In genomic region chr5:81949479-81949878, GRCh38 we compare ENCODE assay signal across 11 cellular contexts. TPM values are rescaled to one million over a fixed set of nuclear protein-coding genes. Genes with fewer than 3 reads are reported as not detected.
DNase-seq lines count a peak whose midpoint lies in the region; TF ChIP-seq lines count a peak whose summit lies in the region.
"Had no signal": no experiment of that assay in that cellular context is flagged by ENCODE, and none has a peak within 500 bp of the region (broad histone marks: within the 10 kb centered on the region; RNA-seq: fewer than 3 reads in every experiment).

No MANE protein-coding gene starts in this region.

- peaks cover 33% of the 10 kb centered on the region for H3K4me1 Mint-ChIP-seq in brain

- no peaks in the 10 kb centered on the region for H4K20me1 ChIP-seq in fibroblast of lung (ENCODE audit: control insufficient read depth, extremely low read depth, insufficient read depth, low read length)
- H4K20me1 ChIP-seq: BLaER1 treated with 17β-estradiol and CSF1 and Interleukin-3, amounts not matched to agents 10 nM and 100 nM had no signal

- no peak overlapping the region for H3K4me3 Mint-ChIP-seq in brain
- H3K4me3 Mint-ChIP-seq: CD4-positive, CD25-positive, alpha-beta regulatory T cell had no signal

- H3K27me3 Mint-ChIP-seq in brain, result no peaks in the 10 kb centered on the region
- H3K27me3 Mint-ChIP-seq: CD4-positive, CD25-positive, alpha-beta regulatory T cell had no signal

- H3K4me2 ChIP-seq in fibroblast of lung (ENCODE audit: extremely low read depth, insufficient read depth, low read length), result no peak overlapping the region
- H3K4me2 ChIP-seq: BLaER1 treated with 17β-estradiol and CSF1 and Interleukin-3, amounts not matched to agents 10 nM and 100 nM had no signal

- no peaks in the 10 kb centered on the region for H3K79me2 ChIP-seq in fibroblast of lung (ENCODE audit: control insufficient read depth, insufficient read depth, low read length)

- H3K9ac ChIP-seq in fibroblast of lung (ENCODE audit: insufficient read depth, low read length), result no peak overlapping the region
- H3K9ac ChIP-seq: BLaER1 treated with 17β-estradiol and CSF1 and Interleukin-3, amounts not matched to agents 10 nM and 100 nM had no signal

- no peak for TF ChIP-seq CTCF in brain (conservative IDR thresholded peaks at IDR 0.05)
- no peak for TF ChIP-seq CTCF in fibroblast of lung (conservative IDR thresholded peaks at IDR 0.05 in 1 of 2, IDR thresholded peaks at IDR 0.05 in 1 of 2; ENCODE audit: low read depth in 1 of 2, low read length in 2 of 2)
- no peak for TF ChIP-seq CTCF in retinal pigment epithelial cell (conservative IDR thresholded peaks at IDR 0.05; ENCODE audit: low read depth, low read length)

- no peak overlapping the region for H2AFZ ChIP-seq in fibroblast of lung (ENCODE audit: low read length)

- H3K36me3 Mint-ChIP-seq in brain, result no peaks in the 10 kb centered on the region
- H3K36me3 Mint-ChIP-seq: CD4-positive, CD25-positive, alpha-beta regulatory T cell had no signal

- no peaks in the 10 kb centered on the region for H3K4me1 ChIP-seq in fibroblast of lung (ENCODE audit: control insufficient read depth, extremely low read depth, insufficient read depth, low read length)
- H3K4me1 ChIP-seq: BLaER1 treated with 17β-estradiol and CSF1 and Interleukin-3, amounts not matched to agents 10 nM and 100 nM had no signal

- DNase-seq in HCEC 1CT, result peak; percentile 29
- peak; percentile 12 to 57 for DNase-seq in fibroblast of lung (ENCODE audit: low read depth in 2 of 2)
- DNase-seq in retinal pigment epithelial cell (ENCODE audit: low read depth), result peak; percentile 34
- DNase-seq in activated CD4-positive, alpha-beta T cell treated with anti-CD3 and anti-CD28 coated beads for 4 hours, result no peak
- no peak for DNase-seq in NAMALWA (ENCODE audit: low spot score)
- DNase-seq in NOMO-1 treated with DMSO at 0.1 percent for 48 hours (lab: John Stamatoyannopoulos, UW; ENCODE audit: unreplicated experiment), result no peak
- DNase-seq: 8988T; CD4-positive, CD25-positive, alpha-beta regulatory T cell; DMS53 had no signal

- H3K27ac ChIP-seq in fibroblast of lung (ENCODE audit: insufficient read depth, low read length), result no peak overlapping the region
- H3K27ac ChIP-seq: BLaER1 treated with 17β-estradiol and CSF1 and Interleukin-3, amounts not matched to agents 10 nM and 100 nM had no signal

- H3K27me3 ChIP-seq in fibroblast of lung (ENCODE audit: control insufficient read depth, insufficient read depth, low read length), result no peaks in the 10 kb centered on the region
- H3K27me3 ChIP-seq: BLaER1 treated with 17β-estradiol and CSF1 and Interleukin-3, amounts not matched to agents 10 nM and 100 nM had no signal

- no peaks in the 10 kb centered on the region for H3K36me3 ChIP-seq in fibroblast of lung (ENCODE audit: control insufficient read depth, insufficient read depth, low read length)
- H3K36me3 ChIP-seq: BLaER1 treated with 17β-estradiol and CSF1 and Interleukin-3, amounts not matched to agents 10 nM and 100 nM had no signal

- H3K4me3 ChIP-seq in fibroblast of lung (replicated peaks in 1 of 4; ENCODE audit: control extremely low read depth in 1 of 4, insufficient read depth in 1 of 4, low read depth in 3 of 4, low read length in 4 of 4), result no peak overlapping the region
- no peak overlapping the region for H3K4me3 ChIP-seq in retinal pigment epithelial cell (ENCODE audit: low read length)
- H3K4me3 ChIP-seq: BLaER1 treated with 17β-estradiol and CSF1 and Interleukin-3, amounts not matched to agents 10 nM and 100 nM had no signal

- peak overlapping the region in 3 of 5 experiments; percentile 6 to 72 (median 56) for H3K27ac Mint-ChIP-seq in brain
- H3K27ac Mint-ChIP-seq: CD4-positive, CD25-positive, alpha-beta regulatory T cell had no signal

- H3K9me3 Mint-ChIP-seq in brain, result peaks cover 2 to 11% (median 3%) of the 10 kb centered on the region in 5 experiments

- no peaks in the 10 kb centered on the region for H3K9me3 ChIP-seq in fibroblast of lung (ENCODE audit: control insufficient read depth, insufficient read depth, low read depth, low read length)

RNA-seq across cellular contexts. Expression of gene ATG10, which starts 22.3 kb away (rescaled TPM):
- 4.3 TPM for polyA plus RNA-seq in brain (ENCODE audit: insufficient read depth, low read depth, low replicate concordance)
- total RNA-seq in fibroblast of lung, result 8.7 and 8.8 TPM in 2 replicates
- 2.5 and 3.1 TPM in 2 replicates for polyA plus RNA-seq in fibroblast of lung
- 3.6 and 6.4 TPM in 2 replicates for polyA plus RNA-seq in fibroblast of lung (2012)
- polyA minus RNA-seq in fibroblast of lung (ENCODE audit: low replicate concordance), result not detected in 2 replicates

Comparison
In these comparisons a context has a peak if more than half of its experiments do, and no peak if none do; other contexts are left out.
1. DNase-seq: peak in HCEC 1CT (single experiment), fibroblast of lung (2 of 2) and retinal pigment epithelial cell (single experiment); none in activated CD4-positive, alpha-beta T cell treated with anti-CD3 and anti-CD28 coated beads for 4 hours (0 of 2), NAMALWA (single experiment) and NOMO-1 treated with DMSO at 0.1 percent for 48 hours (single experiment).